In the genomic region with DNA sequence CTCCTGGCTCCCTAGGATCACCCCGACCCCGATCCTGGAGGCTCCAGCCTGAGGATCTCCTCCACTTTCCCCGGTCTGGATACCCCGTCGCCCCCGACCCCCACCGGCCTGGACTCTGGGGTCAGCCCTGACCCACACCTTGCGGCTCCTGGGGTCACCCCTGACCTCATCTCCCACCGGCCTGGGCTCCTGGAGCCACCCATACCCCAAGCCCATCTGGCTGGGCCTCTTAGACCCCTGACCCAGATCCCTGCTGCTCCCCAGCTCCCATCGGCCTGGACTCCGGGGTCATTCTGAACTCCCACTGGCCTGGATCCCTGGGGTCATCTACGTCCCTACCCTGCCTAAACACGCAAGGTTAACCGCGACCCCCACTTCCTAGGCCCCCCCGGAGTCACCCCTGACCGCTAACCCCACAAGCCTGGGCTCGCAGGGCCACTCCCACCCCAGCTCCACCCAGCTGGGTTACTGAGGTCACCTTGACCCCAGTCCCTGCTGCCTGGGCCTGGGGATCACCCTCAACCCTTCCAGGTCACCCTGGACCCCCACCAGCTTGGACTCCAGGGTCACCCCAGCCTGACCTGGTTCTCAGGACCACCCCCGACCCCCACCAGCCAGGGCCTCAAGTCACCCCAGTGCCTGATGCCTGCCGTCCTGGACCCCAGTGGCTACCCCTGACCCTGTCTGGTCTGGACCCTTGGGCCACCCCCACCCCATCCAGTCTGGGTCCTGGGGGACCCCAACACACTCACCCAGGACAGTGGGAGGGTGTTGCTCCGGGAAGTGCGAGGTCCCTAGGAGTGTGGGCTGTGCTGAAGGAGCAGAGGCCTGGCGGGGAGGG, we compare ENCODE assay signal across 8 cellular contexts. TPM values are rescaled to one million over a fixed set of nuclear protein-coding genes. Genes with fewer than 3 reads are reported as not detected.
DNase-seq lines count a peak whose midpoint lies in the region; ATAC-seq, FAIRE-seq and TF ChIP-seq lines count a peak whose summit lies in the region.

No MANE protein-coding gene starts in this region.

- TF ChIP-seq CTCF in SU-DHL-6 (IDR thresholded peaks at IDR 0.05; ENCODE audit: insufficient read depth, low read length, poor library complexity, severe bottlenecking) (no peak), lung (IDR thresholded peaks at IDR 0.05; ENCODE audit: control extremely low read depth, extremely low read depth) (no peak)

- peak overlapping the region; percentile 72 for H3K9ac ChIP-seq in SU-DHL-6 (ENCODE audit: low read length)

- H3K27ac ChIP-seq in SU-DHL-6 (ENCODE audit: low read depth, low read length) (peak overlapping the region; percentile 39), caudate nucleus (ENCODE audit: low read depth, low read length) (peak overlapping the region; percentile 80), lung (ENCODE audit: low read depth in 1 of 2, low read length in 1 of 2) (peak overlapping the region; percentile 78 to 94), temporal lobe (ENCODE audit: low read depth, low read length) (peak overlapping the region; percentile 72)

- WGBS in lung, 2 donors = 3 to 5% methylated on average over 23 of the region's 23 CpGs

- H3K36me3 ChIP-seq in SU-DHL-6 (ENCODE audit: low read length) = no peaks in the 10 kb centered on the region
- H3K36me3 ChIP-seq in lung (ENCODE audit: control insufficient read depth in 2 of 2, insufficient read depth in 2 of 2, low read length in 2 of 2) = no peaks in the 10 kb centered on the region

- peak; percentile 1 for ATAC-seq in GM19035 (IDR thresholded peaks at IDR 0.05; ENCODE audit: unreplicated experiment)
- ATAC-seq in lung (ENCODE audit: insufficient read depth, low FRiP score) = no peak

- peaks cover 58% of the 10 kb centered on the region for H3K79me2 ChIP-seq in SU-DHL-6 (ENCODE audit: insufficient read depth, low read length)

- H3K27me3 ChIP-seq in SU-DHL-6 (ENCODE audit: low read length) (no peaks in the 10 kb centered on the region), lung (ENCODE audit: control insufficient read depth, insufficient read depth) (no peaks in the 10 kb centered on the region)

- H3K9me3 ChIP-seq in SU-DHL-6 (ENCODE audit: insufficient read depth, low read length) = no peaks in the 10 kb centered on the region
- no peaks in the 10 kb centered on the region for H3K9me3 ChIP-seq in lung (ENCODE audit: control insufficient read depth in 2 of 2, insufficient read depth in 1 of 2, low read length in 1 of 2)

- no peak overlapping the region for H2AFZ ChIP-seq in SU-DHL-6 (ENCODE audit: low read depth, low read length, severe bottlenecking)

- H4K20me1 ChIP-seq in SU-DHL-6 (ENCODE audit: low read depth, low read length) = no peaks in the 10 kb centered on the region

- peak in 1 of 61 donors; percentile 41 for DNase-seq in caudate nucleus (lab: John Stamatoyannopoulos, UW)
- DNase-seq in lung (ENCODE audit: low spot score) = no peak
- DNase-seq in HCEC 1CT = no peak
- no peak for DNase-seq in urothelium cell line (ENCODE audit: low spot score)
- DNase-seq in NOMO-1 treated with dmso at 0.1 percent for 144 hours (lab: John Stamatoyannopoulos, UW; ENCODE audit: unreplicated experiment) = no peak

- H3K4me2 ChIP-seq in SU-DHL-6 (ENCODE audit: low read depth, low read length, poor library complexity, severe bottlenecking) = peak overlapping the region; percentile 60

- peaks cover 5 to 9% of the 10 kb centered on the region in 2 donors for H3K4me1 ChIP-seq in lung (ENCODE audit: control insufficient read depth in 2 of 2, insufficient read depth in 2 of 2, low read length in 2 of 2)

- no peaks in the 10 kb centered on the region for H3K9me2 ChIP-seq in SU-DHL-6 (replicated peaks; ENCODE audit: insufficient read depth, low read length)

- H3F3A ChIP-seq in SU-DHL-6 (ENCODE audit: insufficient read depth) = peaks cover 12% of the 10 kb centered on the region; the same call in 1 of the 2 replicates

- peak overlapping the region; percentile 66 for H3K4me3 ChIP-seq in SU-DHL-6 (ENCODE audit: insufficient read depth, low read length, poor library complexity, severe bottlenecking)
- H3K4me3 ChIP-seq in lung = peak overlapping the region; percentile 100

- no peak for FAIRE-seq in urothelium cell line (lab: Jason Lieb, UNC)

RNA-seq across cellular contexts. Expression of gene FOXK1, which starts 1.2 kb away (rescaled TPM):
- total RNA-seq in lung = 10 to 100 TPM; 19.3 to 36.2 TPM
- polyA plus RNA-seq in lung = 1 to 10 TPM; 6.4 to 9.3 TPM
- total RNA-seq in temporal lobe = 23.4 TPM
